8 cellular contexts compared by ENCODE assay signal in genomic region chr3:13012228-13012691, GRCh38.
DNase-seq lines count a peak whose midpoint lies in the region; ATAC-seq and TF ChIP-seq lines count a peak whose summit lies in the region.

No MANE protein-coding gene starts in this region.

- H3K4me2 ChIP-seq in DOHH2 (ENCODE audit: low read length) (peak overlapping the region; percentile 88), hepatocyte (no peak overlapping the region)

- H3K4me1 ChIP-seq in DOHH2 (ENCODE audit: control insufficient read depth, low read length) = peaks cover 97% of the 10 kb centered on the region
- no peaks in the 10 kb centered on the region for H3K4me1 ChIP-seq in hepatocyte (ENCODE audit: insufficient read depth)

- no peaks in the 10 kb centered on the region for H3K27me3 Mint-ChIP-seq in activated CD8-positive, alpha-beta T cell treated with anti-CD3 and anti-CD28 coated beads, Interleukin-2, amount 10 ng/mL, durations not matched to agents 7 days and 5 days (ENCODE audit: low read depth)

- H3K9me2 ChIP-seq in DOHH2 (replicated peaks; ENCODE audit: control insufficient read depth, low read length) (no peaks in the 10 kb centered on the region), hepatocyte (replicated peaks; ENCODE audit: insufficient read depth) (no peaks in the 10 kb centered on the region)

- H3K27ac Mint-ChIP-seq in activated CD8-positive, alpha-beta T cell treated with anti-CD3 and anti-CD28 coated beads, Interleukin-2, amount 10 ng/mL, durations not matched to agents 7 days and 5 days = peak overlapping the region; percentile 97

- peak overlapping the region; percentile 11; the same call in 1 of the 2 replicates for H3K4me3 ChIP-seq in DOHH2 (ENCODE audit: low read length)
- H3K4me3 ChIP-seq in hepatocyte = no peak overlapping the region

- H3K4me3 Mint-ChIP-seq in activated CD8-positive, alpha-beta T cell treated with anti-CD3 and anti-CD28 coated beads, Interleukin-2, amount 10 ng/mL, durations not matched to agents 7 days and 5 days = peak overlapping the region; percentile 68

- H3K27ac ChIP-seq in DOHH2 (ENCODE audit: low read depth, low read length) = peak overlapping the region; percentile 44
- peak overlapping the region; percentile 99 for H3K27ac ChIP-seq in KOPT-K1 (ENCODE audit: low read depth, low read length, poor library complexity, severe bottlenecking)
- no peak overlapping the region for H3K27ac ChIP-seq in hepatocyte

- H3K79me2 ChIP-seq in DOHH2 (ENCODE audit: control insufficient read depth, low read length) = no peaks in the 10 kb centered on the region
- no peaks in the 10 kb centered on the region for H3K79me2 ChIP-seq in hepatocyte

- ATAC-seq in GM21447 (IDR thresholded peaks at IDR 0.05; ENCODE audit: unreplicated experiment) = peak; percentile 36
- peak; percentile 26 for ATAC-seq in activated CD8-positive, alpha-beta T cell treated with anti-CD3 and anti-CD28 coated beads, Interleukin-2, amount 10 ng/mL, durations not matched to agents 7 days and 5 days

- H3K9me3 ChIP-seq in DOHH2 (ENCODE audit: control insufficient read depth, insufficient read depth, low read length) = no peaks in the 10 kb centered on the region
- H3K9me3 ChIP-seq in KOPT-K1 (ENCODE audit: insufficient read depth, low read length, poor library complexity, severe bottlenecking) = no peaks in the 10 kb centered on the region
- H3K9me3 ChIP-seq in hepatocyte (ENCODE audit: low read depth) = no peaks in the 10 kb centered on the region

- 77% methylated on average over 5 of the region's 5 CpGs for WGBS in hepatocyte (ENCODE audit: low lambda C conversion rate, missing lambda C conversion rate)

- TF ChIP-seq CTCF in DOHH2 (IDR thresholded peaks at IDR 0.05; ENCODE audit: low read depth, low read length, poor library complexity, severe bottlenecking) (no peak), hepatocyte (IDR thresholded peaks at IDR 0.05; ENCODE audit: poor library complexity) (no peak)

- H2AFZ ChIP-seq in hepatocyte = no peak overlapping the region

- H3K36me3 Mint-ChIP-seq in activated CD8-positive, alpha-beta T cell treated with anti-CD3 and anti-CD28 coated beads, Interleukin-2, amount 10 ng/mL, durations not matched to agents 7 days and 5 days (ENCODE audit: low read depth) = peaks cover 36% of the 10 kb centered on the region

- POLR2A ChIA-PET in activated CD8-positive, alpha-beta T cell treated with anti-CD3 and anti-CD28 coated beads, Interleukin-2, amount 10 ng/mL, durations not matched to agents 7 days and 5 days (lab: Charles Lee) = interaction anchor here (0.7 to 1.1 kb wide), 4 partner anchors 17 to 408 kb away, joined by 3 to 4 read pairs (median 4); no protein-coding TSS in a partner anchor

- no peaks in the 10 kb centered on the region for H3K9me3 Mint-ChIP-seq in activated CD8-positive, alpha-beta T cell treated with anti-CD3 and anti-CD28 coated beads, Interleukin-2, amount 10 ng/mL, durations not matched to agents 7 days and 5 days (ENCODE audit: insufficient read depth)

- H3K4me1 Mint-ChIP-seq in activated CD8-positive, alpha-beta T cell treated with anti-CD3 and anti-CD28 coated beads, Interleukin-2, amount 10 ng/mL, durations not matched to agents 7 days and 5 days (ENCODE audit: low read depth) = peaks cover 96% of the 10 kb centered on the region

- peak; percentile 66 for DNase-seq in activated CD8-positive, alpha-beta T cell treated with anti-CD3 and anti-CD28 coated beads, Interleukin-2, amount 10 ng/mL, durations not matched to agents 7 days and 5 days
- DNase-seq in germinal center (ENCODE audit: low spot score) = peak; percentile 68
- peak in 2 of 3 experiments; percentile 34 to 58 for DNase-seq in stimulated activated CD4-positive, alpha-beta T cell treated with anti-CD3 and anti-CD28 coated beads, TNF-alpha, amount 100 ng/mL, for 24 hours (ENCODE audit: low read depth in 3 of 3)
- DNase-seq in hepatocyte (ENCODE audit: low spot score) = no peak
- DNase-seq in ecto neural progenitor cell (ENCODE audit: low spot score) = no peak

- H3K27me3 ChIP-seq in DOHH2 (ENCODE audit: control insufficient read depth, low read length) = no peaks in the 10 kb centered on the region
- no peaks in the 10 kb centered on the region for H3K27me3 ChIP-seq in hepatocyte

- peaks cover 34% of the 10 kb centered on the region for H3F3A ChIP-seq in DOHH2 (ENCODE audit: control insufficient read depth, insufficient read depth)

- H3K36me3 ChIP-seq in DOHH2 (ENCODE audit: control insufficient read depth, low read length) (no peaks in the 10 kb centered on the region; the same call in none of the 2 replicates), KOPT-K1 (ENCODE audit: insufficient read depth, low read length) (peaks cover 27% of the 10 kb centered on the region), hepatocyte (replicated peaks; ENCODE audit: insufficient read depth, low read depth) (no peaks in the 10 kb centered on the region)

- CTCF ChIA-PET in activated CD8-positive, alpha-beta T cell treated with anti-CD3 and anti-CD28 coated beads, Interleukin-2, amount 10 ng/mL, durations not matched to agents 7 days and 5 days (lab: Charles Lee) = interaction anchor here (1.5 to 6.8 kb wide), 8 partner anchors 13 to 202 kb away, joined by 3 to 41 read pairs (median 6); partner anchors contain the start of gene RPL32

- no peaks in the 10 kb centered on the region for H4K20me1 ChIP-seq in DOHH2 (ENCODE audit: control insufficient read depth, insufficient read depth, low read depth, low read length)
- H4K20me1 ChIP-seq in hepatocyte (ENCODE audit: insufficient read depth, poor library complexity, severe bottlenecking) = no peaks in the 10 kb centered on the region

Comparison
In these comparisons a context has a peak if more than half of its experiments do, and no peak if none do; other contexts are left out.
1. DNase-seq: peak in activated CD8-positive, alpha-beta T cell treated with anti-CD3 and anti-CD28 coated beads, Interleukin-2, amount 10 ng/mL, durations not matched to agents 7 days and 5 days (single experiment), germinal center (single experiment) and stimulated activated CD4-positive, alpha-beta T cell treated with anti-CD3 and anti-CD28 coated beads, TNF-alpha, amount 100 ng/mL, for 24 hours (2 of 3); none in hepatocyte (single experiment) and ecto neural progenitor cell (single experiment).